21 cellular contexts compared by ENCODE assay signal in genomic region chr1:218495931-218496330, GRCh38.
DNase-seq lines count a peak whose midpoint lies in the region; ATAC-seq and TF ChIP-seq lines count a peak whose summit lies in the region.
"Had no signal": no experiment of that assay in that cellular context is flagged by ENCODE, and none has a peak within 500 bp of the region (broad histone marks: within the 10 kb centered on the region; RNA-seq: fewer than 3 reads in every experiment).

No MANE protein-coding gene starts in this region.

- H3K4me1 ChIP-seq in SK-N-SH (ENCODE audit: control insufficient read depth in 1 of 2, insufficient read depth in 2 of 2, low read depth in 1 of 2, low read length in 1 of 2), result peaks cover 10 to 20% of the 10 kb centered on the region in 2 experiments
- peaks cover 60% of the 10 kb centered on the region for H3K4me1 ChIP-seq in SJSA1 (replicated peaks)
- peaks cover 9% of the 10 kb centered on the region for H3K4me1 ChIP-seq in mesendoderm (ENCODE audit: control insufficient read depth, low read depth, low read length)
- peaks cover 0 to 63% (median 21%) of the 10 kb centered on the region in 4 donors for H3K4me1 ChIP-seq in tibial artery

- no peak for TF ChIP-seq RAD21 in SK-N-SH (IDR thresholded peaks at IDR 0.05; ENCODE audit: low read length)

- no peaks in the 10 kb centered on the region for H3K27me3 ChIP-seq in SK-N-SH (ENCODE audit: insufficient read depth)
- H3K27me3 ChIP-seq in SJSA1 (replicated peaks), result no peaks in the 10 kb centered on the region
- H3K27me3 ChIP-seq in mesendoderm (ENCODE audit: insufficient read depth, low read length, poor library complexity), result no peaks in the 10 kb centered on the region
- H3K27me3 ChIP-seq in tibial artery, result no peaks in the 10 kb centered on the region

- H3K36me3 ChIP-seq in SK-N-SH (replicated peaks in 1 of 2; ENCODE audit: control insufficient read depth in 1 of 2, insufficient read depth in 2 of 2, low read length in 1 of 2), result no peaks in the 10 kb centered on the region
- H3K36me3 ChIP-seq in SJSA1, result no peaks in the 10 kb centered on the region
- H3K36me3 ChIP-seq in mesendoderm (ENCODE audit: control insufficient read depth, insufficient read depth, low read length), result no peaks in the 10 kb centered on the region
- no peaks in the 10 kb centered on the region for H3K36me3 ChIP-seq in tibial artery

- H3K27ac ChIP-seq in SK-N-SH (ENCODE audit: low read depth in 2 of 2, low read length in 1 of 2) (peak overlapping the region; percentile 78 to 97; a peak in 3 of 4 replicates), SJSA1 (peak overlapping the region; percentile 100), mesendoderm (ENCODE audit: low read depth, low read length) (no peak overlapping the region), tibial artery (peak overlapping the region; percentile 25 to 46), substantia nigra (ENCODE audit: low read depth, low read length, poor library complexity, severe bottlenecking) (no peak overlapping the region)
- H3K27ac ChIP-seq: 22Rv1, dorsolateral prefrontal cortex had no signal

- CTCF ChIA-PET in SK-N-SH (lab: Yijun Ruan, JAX), result no interaction called here

- POLR2A ChIA-PET in SK-N-SH (lab: Yijun Ruan, JAX), result no interaction called here

- intact Hi-C loops in tibial artery (cut with DNase I; ENCODE audit: low total_unique reads), result no loop called here

- no peaks in the 10 kb centered on the region for H3K79me2 ChIP-seq in SK-N-SH (ENCODE audit: insufficient read depth)
- H3K79me2 ChIP-seq in mesendoderm (ENCODE audit: control insufficient read depth, insufficient read depth, low read length), result no peaks in the 10 kb centered on the region

- no peak overlapping the region for H4K5ac ChIP-seq in mesendoderm (ENCODE audit: low read length)

- no peaks in the 10 kb centered on the region for H4K20me1 ChIP-seq in SK-N-SH (ENCODE audit: insufficient read depth)

- no peak overlapping the region for H3K18ac ChIP-seq in mesendoderm (ENCODE audit: low read length)

- no peak for TF ChIP-seq CTCF in SK-N-SH (IDR thresholded peaks at IDR 0.05)
- no peak for TF ChIP-seq CTCF in tibial artery (IDR thresholded peaks at IDR 0.05)

- H3F3A ChIP-seq in SK-N-SH (replicated peaks; ENCODE audit: insufficient read depth), result peaks cover 31% of the 10 kb centered on the region

- H2BK5ac ChIP-seq in mesendoderm (ENCODE audit: low read length), result no peak overlapping the region

- peak overlapping the region; percentile 41; the same call in 1 of the 2 replicates for H3K9ac ChIP-seq in SK-N-SH
- no peak overlapping the region for H3K9ac ChIP-seq in mesendoderm (ENCODE audit: low read length)

- TF ChIP-seq EP300 in SK-N-SH (IDR thresholded peaks at IDR 0.05; ENCODE audit: borderline replicate concordance in 1 of 2, low read depth in 1 of 2, low read length in 1 of 2), result no peak

- H2BK120ac ChIP-seq in mesendoderm (ENCODE audit: low read depth, low read length), result peak overlapping the region; percentile 49

- no peak for DNase-seq in SK-N-SH
- DNase-seq in SJSA1 (ENCODE audit: low read depth in 1 of 2, low spot score in 2 of 2), result peak in 1 of 2 experiments; percentile 41
- DNase-seq in mesendoderm, result no peak
- no peak for DNase-seq in tibial artery
- DNase-seq in substantia nigra (lab: John Stamatoyannopoulos, UW), result no peak
- DNase-seq in HuH-7.5 (ENCODE audit: low spot score), result no peak
- DNase-seq: activated CD4-positive, alpha-beta memory T cell treated with anti-CD3 and anti-CD28 coated beads, Interleukin-2, amount 10 ng/mL, durations not matched to agents 7 days and 5 days; activated CD4-positive, alpha-beta T cell treated with anti-CD3 and anti-CD28 coated beads for 1 hour; activated CD8-positive, alpha-beta memory T cell treated with anti-CD3 and anti-CD28 coated beads, Interleukin-2, amount 50 U/mL, for 4 hours; activated naive CD4-positive, alpha-beta T cell; DND-41; dorsolateral prefrontal cortex; Kasumi-1; NCI-H1048; NCI-H1694 treated with DMSO at 0.1 percent for 48 hours; small intestine; stimulated activated naive CD4-positive, alpha-beta T cell treated with Interleukin-2 at 50 U/mL for 16 hours had no signal

- H2AFZ ChIP-seq in SK-N-SH (ENCODE audit: low read depth), result no peak overlapping the region

- no peaks in the 10 kb centered on the region for H3K9me3 ChIP-seq in SK-N-SH
- H3K9me3 ChIP-seq in SJSA1 (replicated peaks), result no peaks in the 10 kb centered on the region
- H3K9me3 ChIP-seq in tibial artery, result no peaks in the 10 kb centered on the region

- ATAC-seq in SK-N-SH treated with all-trans-retinoic acid at 6 μM for 48 hours, result no peak
- no peak for ATAC-seq in HG03045 (IDR thresholded peaks at IDR 0.05; ENCODE audit: unreplicated experiment)
- ATAC-seq: natural killer cell treated with Interleukin-12 subunit alpha and Interleukin-12 subunit beta and Interleukin-15 and Interleukin-18, amount 100 ng/mL, for 72 hours had no signal

- H3K4ac ChIP-seq in mesendoderm (ENCODE audit: low read depth, low read length), result no peak overlapping the region

- H3K23ac ChIP-seq in mesendoderm (ENCODE audit: low read length), result peak overlapping the region; percentile 53

- no peak overlapping the region for H2AK5ac ChIP-seq in mesendoderm (ENCODE audit: low read length)

- H3K56ac ChIP-seq in mesendoderm (ENCODE audit: low read length), result no peak overlapping the region

- no peaks in the 10 kb centered on the region for H3K9me2 ChIP-seq in SK-N-SH

- 50% methylated on average over 3 of the region's 3 CpGs for WGBS in SK-N-SH (ENCODE audit: low lambda C conversion rate)
- no CpG with 5 or more reads among the region's 3 CpGs for WGBS in mesendoderm (ENCODE audit: extremely low coverage, insufficient coverage, low lambda C conversion rate)

- no peak overlapping the region for H2BK15ac ChIP-seq in mesendoderm (replicated peaks; ENCODE audit: low read depth)

- no peak overlapping the region for H3K4me3 ChIP-seq in SK-N-SH (ENCODE audit: low read depth in 2 of 2, low read length in 1 of 2)
- no peak overlapping the region for H3K4me3 ChIP-seq in SJSA1
- H3K4me3 ChIP-seq in mesendoderm (ENCODE audit: low read length), result no peak overlapping the region
- H3K4me3 ChIP-seq in tibial artery, result no peak overlapping the region
- H3K4me3 ChIP-seq: dorsolateral prefrontal cortex had no signal

- no peaks in the 10 kb centered on the region for H3K79me1 ChIP-seq in mesendoderm (ENCODE audit: low read length)

- H3K4me2 ChIP-seq in SK-N-SH (no peak overlapping the region), mesendoderm (ENCODE audit: low read length) (no peak overlapping the region)

- H4K8ac ChIP-seq in mesendoderm (ENCODE audit: low read depth, low read length), result no peak overlapping the region

TF ChIP-seq in SK-N-SH, 30 proteins besides CTCF, POLR2A, EP300 and RAD21 (continues in another document):
- TF ChIP-seq SMC3 (IDR thresholded peaks at IDR 0.05; ENCODE audit: low read depth, low read length) (no peak), POLR2AphosphoS5 (IDR thresholded peaks at IDR 0.05; ENCODE audit: low read depth, low read length) (no peak), RXRA (IDR thresholded peaks at IDR 0.05; ENCODE audit: borderline replicate concordance, low read depth) (no peak), RFX5 (IDR thresholded peaks at IDR 0.05; ENCODE audit: low read length) (no peak), PBX3 (IDR thresholded peaks at IDR 0.05) (no peak), EZH2phosphoT487 (IDR thresholded peaks at IDR 0.05; ENCODE audit: borderline replicate concordance, low read depth) (no peak), FOXM1 (IDR thresholded peaks at IDR 0.05; ENCODE audit: low read depth) (no peak), CHD2 (IDR thresholded peaks at IDR 0.05; ENCODE audit: low read length, partially characterized antibody) (no peak), TCF12 (IDR thresholded peaks at IDR 0.05) (no peak)

TF ChIP-seq in SK-N-SH treated with all-trans-retinoic acid at 6 μM for 48 hours, 23 proteins besides CTCF, POLR2A, EP300 and RAD21:
- no peak for TF ChIP-seq TCF4 (CRISPR knock-in tag; IDR thresholded peaks at IDR 0.05; ENCODE audit: borderline replicate concordance)
- TF ChIP-seq PATZ1 (CRISPR knock-in tag; IDR thresholded peaks at IDR 0.05; ENCODE audit: borderline replicate concordance), result no peak
- TF ChIP-seq CREB5 (CRISPR knock-in tag; IDR thresholded peaks at IDR 0.05; ENCODE audit: low read depth), result no peak
- no peak for TF ChIP-seq ZNF70 (CRISPR knock-in tag; IDR thresholded peaks at IDR 0.05)
- TF ChIP-seq ARNTL (CRISPR knock-in tag; IDR thresholded peaks at IDR 0.05; ENCODE audit: borderline replicate concordance, low read depth), result no peak
- TF ChIP-seq BACH2 (CRISPR knock-in tag; IDR thresholded peaks at IDR 0.05; ENCODE audit: borderline replicate concordance), result no peak
- TF ChIP-seq SNAI2 (CRISPR knock-in tag; IDR thresholded peaks at IDR 0.05), result no peak
- TF ChIP-seq ISL1 (CRISPR knock-in tag; IDR thresholded peaks at IDR 0.05), result no peak
- no peak for TF ChIP-seq ZFP30 (CRISPR knock-in tag; IDR thresholded peaks at IDR 0.05)
- no peak for TF ChIP-seq RARB (CRISPR knock-in tag; IDR thresholded peaks at IDR 0.05)
- TF ChIP-seq ZC3H10 (CRISPR knock-in tag; IDR thresholded peaks at IDR 0.05), result no peak
- no peak for TF ChIP-seq ZFP3 (CRISPR knock-in tag; IDR thresholded peaks at IDR 0.05)
- no peak for TF ChIP-seq ZNF8 (CRISPR knock-in tag; IDR thresholded peaks at IDR 0.05)

Comparison
In these comparisons a context has a peak if more than half of its experiments do, and no peak if none do; other contexts are left out.
1. H3K27ac ChIP-seq: peak in SK-N-SH (2 of 2), SJSA1 (single experiment) and tibial artery (2 of 2); none in mesendoderm (single experiment) and substantia nigra (single experiment).